In the genomic region with DNA sequence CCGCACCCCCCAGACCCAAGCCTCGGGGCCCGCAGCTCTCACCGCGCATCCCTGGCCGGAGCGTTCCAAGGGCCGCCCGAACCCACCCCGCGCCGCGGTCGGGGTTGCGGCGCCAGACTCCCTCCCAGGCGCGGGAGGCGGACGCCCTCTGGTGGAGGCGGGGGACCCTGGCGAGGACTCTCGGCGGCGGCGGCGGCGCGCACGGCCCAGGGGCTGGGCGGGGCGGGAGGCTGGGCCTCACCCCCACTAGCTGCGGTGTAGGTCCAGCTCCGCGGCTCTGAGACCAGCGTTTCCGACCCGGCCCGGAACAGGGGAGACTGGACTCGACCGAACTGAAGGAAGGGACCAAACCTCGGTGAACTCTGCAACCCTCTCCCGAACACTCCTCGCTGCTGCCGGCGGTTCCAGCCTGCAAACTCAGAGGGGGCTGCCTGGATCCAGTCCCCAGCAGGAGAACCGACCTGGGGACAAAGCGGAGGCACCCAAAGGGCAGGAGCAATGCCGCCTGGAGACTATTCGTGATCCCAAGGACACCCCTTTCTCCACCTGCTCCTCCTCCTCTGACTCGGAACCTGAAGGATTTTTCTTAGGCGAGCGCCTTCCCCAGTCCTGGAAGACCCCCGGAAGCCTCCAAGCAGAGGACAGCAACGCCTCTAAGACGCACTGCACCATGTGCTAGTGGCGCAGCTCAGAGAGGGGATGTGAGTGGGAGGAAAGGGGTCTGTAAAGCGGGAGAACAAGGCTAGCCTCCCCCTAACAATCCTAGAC, we compare ENCODE assay signal across 1 cellular context.
TF ChIP-seq lines count a peak whose summit lies in the region.

No MANE protein-coding gene starts in this region.

TF ChIP-seq in HepG2, 621 proteins besides CTCF, POLR2A, EP300 and RAD21 (continued from another document and continues in another):
- TF ChIP-seq AHR (CRISPR knock-in tag; IDR thresholded peaks at IDR 0.05) = no peak
- TF ChIP-seq ZNF605 (CRISPR knock-in tag; IDR thresholded peaks at IDR 0.05) = no peak
- TF ChIP-seq HNF1B (CRISPR knock-in tag; IDR thresholded peaks at IDR 0.05) = no peak
- peak; percentile 81; the same call in 2 of the 3 replicates for TF ChIP-seq MXI1 (IDR thresholded peaks at IDR 0.05; ENCODE audit: borderline replicate concordance, low read depth, low read length)
- TF ChIP-seq FOXO1 (CRISPR knock-in tag; IDR thresholded peaks at IDR 0.05) = peak; percentile 45
- TF ChIP-seq, protein P1, sequence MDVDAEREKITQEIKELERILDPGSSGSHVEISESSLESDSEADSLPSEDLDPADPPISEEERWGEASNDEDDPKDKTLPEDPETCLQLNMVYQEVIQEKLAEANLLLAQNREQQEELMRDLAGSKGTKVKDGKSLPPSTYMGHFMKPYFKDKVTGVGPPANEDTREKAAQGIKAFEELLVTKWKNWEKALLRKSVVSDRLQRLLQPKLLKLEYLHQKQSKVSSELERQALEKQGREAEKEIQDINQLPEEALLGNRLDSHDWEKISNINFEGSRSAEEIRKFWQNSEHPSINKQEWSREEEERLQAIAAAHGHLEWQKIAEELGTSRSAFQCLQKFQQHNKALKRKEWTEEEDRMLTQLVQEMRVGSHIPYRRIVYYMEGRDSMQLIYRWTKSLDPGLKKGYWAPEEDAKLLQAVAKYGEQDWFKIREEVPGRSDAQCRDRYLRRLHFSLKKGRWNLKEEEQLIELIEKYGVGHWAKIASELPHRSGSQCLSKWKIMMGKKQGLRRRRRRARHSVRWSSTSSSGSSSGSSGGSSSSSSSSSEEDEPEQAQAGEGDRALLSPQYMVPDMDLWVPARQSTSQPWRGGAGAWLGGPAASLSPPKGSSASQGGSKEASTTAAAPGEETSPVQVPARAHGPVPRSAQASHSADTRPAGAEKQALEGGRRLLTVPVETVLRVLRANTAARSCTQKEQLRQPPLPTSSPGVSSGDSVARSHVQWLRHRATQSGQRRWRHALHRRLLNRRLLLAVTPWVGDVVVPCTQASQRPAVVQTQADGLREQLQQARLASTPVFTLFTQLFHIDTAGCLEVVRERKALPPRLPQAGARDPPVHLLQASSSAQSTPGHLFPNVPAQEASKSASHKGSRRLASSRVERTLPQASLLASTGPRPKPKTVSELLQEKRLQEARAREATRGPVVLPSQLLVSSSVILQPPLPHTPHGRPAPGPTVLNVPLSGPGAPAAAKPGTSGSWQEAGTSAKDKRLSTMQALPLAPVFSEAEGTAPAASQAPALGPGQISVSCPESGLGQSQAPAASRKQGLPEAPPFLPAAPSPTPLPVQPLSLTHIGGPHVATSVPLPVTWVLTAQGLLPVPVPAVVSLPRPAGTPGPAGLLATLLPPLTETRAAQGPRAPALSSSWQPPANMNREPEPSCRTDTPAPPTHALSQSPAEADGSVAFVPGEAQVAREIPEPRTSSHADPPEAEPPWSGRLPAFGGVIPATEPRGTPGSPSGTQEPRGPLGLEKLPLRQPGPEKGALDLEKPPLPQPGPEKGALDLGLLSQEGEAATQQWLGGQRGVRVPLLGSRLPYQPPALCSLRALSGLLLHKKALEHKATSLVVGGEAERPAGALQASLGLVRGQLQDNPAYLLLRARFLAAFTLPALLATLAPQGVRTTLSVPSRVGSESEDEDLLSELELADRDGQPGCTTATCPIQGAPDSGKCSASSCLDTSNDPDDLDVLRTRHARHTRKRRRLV (CRISPR knock-in tag; IDR thresholded peaks at IDR 0.05) = no peak
- TF ChIP-seq ZNF432 (CRISPR knock-in tag; IDR thresholded peaks at IDR 0.05; ENCODE audit: borderline replicate concordance) = no peak
- TF ChIP-seq ZNF33A (CRISPR knock-in tag; IDR thresholded peaks at IDR 0.05; ENCODE audit: borderline replicate concordance) = no peak
- no peak for TF ChIP-seq ZBTB21 (CRISPR knock-in tag; IDR thresholded peaks at IDR 0.05)
- TF ChIP-seq ZBTB26 (CRISPR knock-in tag; IDR thresholded peaks at IDR 0.05; ENCODE audit: borderline replicate concordance) = no peak
- TF ChIP-seq, protein P2, sequence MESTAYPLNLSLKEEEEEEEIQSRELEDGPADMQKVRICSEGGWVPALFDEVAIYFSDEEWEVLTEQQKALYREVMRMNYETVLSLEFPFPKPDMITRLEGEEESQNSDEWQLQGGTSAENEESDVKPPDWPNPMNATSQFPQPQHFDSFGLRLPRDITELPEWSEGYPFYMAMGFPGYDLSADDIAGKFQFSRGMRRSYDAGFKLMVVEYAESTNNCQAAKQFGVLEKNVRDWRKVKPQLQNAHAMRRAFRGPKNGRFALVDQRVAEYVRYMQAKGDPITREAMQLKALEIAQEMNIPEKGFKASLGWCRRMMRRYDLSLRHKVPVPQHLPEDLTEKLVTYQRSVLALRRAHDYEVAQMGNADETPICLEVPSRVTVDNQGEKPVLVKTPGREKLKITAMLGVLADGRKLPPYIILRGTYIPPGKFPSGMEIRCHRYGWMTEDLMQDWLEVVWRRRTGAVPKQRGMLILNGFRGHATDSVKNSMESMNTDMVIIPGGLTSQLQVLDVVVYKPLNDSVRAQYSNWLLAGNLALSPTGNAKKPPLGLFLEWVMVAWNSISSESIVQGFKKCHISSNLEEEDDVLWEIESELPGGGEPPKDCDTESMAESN (CRISPR knock-in tag; conservative IDR thresholded peaks at IDR 0.05) = peak; percentile 73; the same call in 1 of the 2 replicates
- TF ChIP-seq ZKSCAN8 (CRISPR knock-in tag; IDR thresholded peaks at IDR 0.05; ENCODE audit: borderline replicate concordance) = peak; percentile 45; the same call in 1 of the 2 replicates
- TF ChIP-seq, protein P3, sequence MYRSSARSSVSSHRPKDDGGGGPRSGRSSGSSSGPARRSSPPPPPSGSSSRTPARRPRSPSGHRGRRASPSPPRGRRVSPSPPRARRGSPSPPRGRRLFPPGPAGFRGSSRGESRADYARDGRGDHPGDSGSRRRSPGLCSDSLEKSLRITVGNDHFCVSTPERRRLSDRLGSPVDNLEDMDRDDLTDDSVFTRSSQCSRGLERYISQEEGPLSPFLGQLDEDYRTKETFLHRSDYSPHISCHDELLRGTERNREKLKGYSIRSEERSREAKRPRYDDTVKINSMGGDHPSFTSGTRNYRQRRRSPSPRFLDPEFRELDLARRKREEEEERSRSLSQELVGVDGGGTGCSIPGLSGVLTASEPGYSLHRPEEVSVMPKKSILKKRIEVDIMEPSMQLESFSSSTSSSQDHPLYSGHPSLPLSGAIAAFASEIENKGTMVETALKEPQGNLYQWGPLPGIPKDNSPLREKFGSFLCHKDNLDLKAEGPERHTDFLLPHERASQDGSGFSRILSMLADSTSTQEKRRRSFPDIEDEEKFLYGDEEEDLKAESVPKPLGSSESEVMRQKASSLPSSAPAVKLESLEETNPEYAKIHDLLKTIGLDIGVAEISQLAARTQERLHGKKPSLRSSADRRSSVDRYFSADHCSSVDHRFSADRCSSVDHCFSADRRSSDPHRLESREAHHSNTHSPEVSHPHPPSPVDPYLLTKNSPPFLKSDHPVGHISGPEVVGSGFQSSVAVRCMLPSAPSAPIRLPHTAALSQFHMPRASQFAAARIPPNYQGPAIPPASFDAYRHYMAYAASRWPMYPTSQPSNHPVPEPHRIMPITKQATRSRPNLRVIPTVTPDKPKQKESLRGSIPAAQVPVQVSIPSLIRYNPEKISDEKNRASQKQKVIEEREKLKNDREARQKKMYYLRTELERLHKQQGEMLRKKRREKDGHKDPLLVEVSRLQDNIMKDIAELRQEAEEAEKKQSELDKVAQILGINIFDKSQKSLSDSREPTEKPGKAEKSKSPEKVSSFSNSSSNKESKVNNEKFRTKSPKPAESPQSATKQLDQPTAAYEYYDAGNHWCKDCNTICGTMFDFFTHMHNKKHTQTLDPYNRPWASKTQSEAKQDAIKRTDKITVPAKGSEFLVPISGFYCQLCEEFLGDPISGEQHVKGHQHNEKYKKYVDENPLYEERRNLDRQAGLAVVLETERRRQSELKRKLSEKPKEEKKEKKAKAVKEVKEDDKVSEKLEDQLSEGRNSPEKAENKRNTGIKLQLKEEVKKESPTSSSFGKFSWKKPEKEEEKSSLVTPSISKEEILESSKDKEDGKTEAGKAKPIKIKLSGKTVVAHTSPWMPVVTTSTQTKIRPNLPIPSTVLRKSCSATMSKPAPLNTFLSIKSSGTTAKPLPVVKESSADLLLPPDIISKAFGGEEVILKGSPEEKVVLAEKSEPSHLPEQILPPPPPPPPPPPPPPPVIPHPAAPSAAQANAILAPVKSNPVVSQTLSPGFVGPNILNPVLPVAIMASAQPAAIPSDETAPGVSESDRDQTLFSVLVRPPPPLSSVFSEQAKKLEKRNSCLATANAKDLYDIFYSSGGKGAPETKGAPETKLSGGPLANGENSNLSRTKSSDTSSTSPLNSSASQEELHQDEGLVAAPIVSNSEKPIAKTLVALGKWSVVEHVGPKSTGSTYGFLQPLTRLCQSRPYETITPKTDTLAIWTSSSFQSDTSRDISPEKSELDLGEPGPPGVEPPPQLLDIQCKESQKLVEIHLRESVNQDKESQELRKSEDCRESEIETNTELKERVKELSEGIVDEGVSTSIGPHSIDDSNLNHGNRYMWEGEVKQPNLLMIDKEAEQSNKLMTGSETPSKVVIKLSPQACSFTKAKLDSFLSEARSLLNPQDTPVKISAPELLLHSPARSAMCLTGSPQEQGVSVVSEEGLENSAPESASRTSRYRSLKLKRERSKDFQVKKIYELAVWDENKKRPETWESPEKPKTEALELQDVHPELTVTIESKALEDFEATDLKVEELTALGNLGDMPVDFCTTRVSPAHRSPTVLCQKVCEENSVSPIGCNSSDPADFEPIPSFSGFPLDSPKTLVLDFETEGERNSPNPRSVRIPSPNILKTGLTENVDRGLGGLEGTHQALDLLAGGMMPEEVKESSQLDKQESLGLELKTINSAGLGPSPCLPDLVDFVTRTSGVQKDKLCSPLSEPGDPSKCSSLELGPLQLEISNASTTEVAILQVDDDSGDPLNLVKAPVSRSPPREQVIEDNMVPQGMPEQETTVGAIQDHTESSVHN (CRISPR knock-in tag; IDR thresholded peaks at IDR 0.05) = no peak; the same call in 1 of the 2 replicates
- TF ChIP-seq PPARG (CRISPR knock-in tag; conservative IDR thresholded peaks at IDR 0.05) = no peak
- peak; percentile 61; the same call in 1 of the 2 replicates for TF ChIP-seq GTF3A (CRISPR knock-in tag; conservative IDR thresholded peaks at IDR 0.05)
- TF ChIP-seq ZNF337 (CRISPR knock-in tag; IDR thresholded peaks at IDR 0.05; ENCODE audit: borderline replicate concordance, low read depth) = peak; percentile 57; the same call in 1 of the 2 replicates
- TF ChIP-seq ZNF101 (CRISPR knock-in tag; IDR thresholded peaks at IDR 0.05; ENCODE audit: borderline replicate concordance, low read depth) = peak; percentile 46; the same call in 1 of the 2 replicates
- TF ChIP-seq, protein P4, sequence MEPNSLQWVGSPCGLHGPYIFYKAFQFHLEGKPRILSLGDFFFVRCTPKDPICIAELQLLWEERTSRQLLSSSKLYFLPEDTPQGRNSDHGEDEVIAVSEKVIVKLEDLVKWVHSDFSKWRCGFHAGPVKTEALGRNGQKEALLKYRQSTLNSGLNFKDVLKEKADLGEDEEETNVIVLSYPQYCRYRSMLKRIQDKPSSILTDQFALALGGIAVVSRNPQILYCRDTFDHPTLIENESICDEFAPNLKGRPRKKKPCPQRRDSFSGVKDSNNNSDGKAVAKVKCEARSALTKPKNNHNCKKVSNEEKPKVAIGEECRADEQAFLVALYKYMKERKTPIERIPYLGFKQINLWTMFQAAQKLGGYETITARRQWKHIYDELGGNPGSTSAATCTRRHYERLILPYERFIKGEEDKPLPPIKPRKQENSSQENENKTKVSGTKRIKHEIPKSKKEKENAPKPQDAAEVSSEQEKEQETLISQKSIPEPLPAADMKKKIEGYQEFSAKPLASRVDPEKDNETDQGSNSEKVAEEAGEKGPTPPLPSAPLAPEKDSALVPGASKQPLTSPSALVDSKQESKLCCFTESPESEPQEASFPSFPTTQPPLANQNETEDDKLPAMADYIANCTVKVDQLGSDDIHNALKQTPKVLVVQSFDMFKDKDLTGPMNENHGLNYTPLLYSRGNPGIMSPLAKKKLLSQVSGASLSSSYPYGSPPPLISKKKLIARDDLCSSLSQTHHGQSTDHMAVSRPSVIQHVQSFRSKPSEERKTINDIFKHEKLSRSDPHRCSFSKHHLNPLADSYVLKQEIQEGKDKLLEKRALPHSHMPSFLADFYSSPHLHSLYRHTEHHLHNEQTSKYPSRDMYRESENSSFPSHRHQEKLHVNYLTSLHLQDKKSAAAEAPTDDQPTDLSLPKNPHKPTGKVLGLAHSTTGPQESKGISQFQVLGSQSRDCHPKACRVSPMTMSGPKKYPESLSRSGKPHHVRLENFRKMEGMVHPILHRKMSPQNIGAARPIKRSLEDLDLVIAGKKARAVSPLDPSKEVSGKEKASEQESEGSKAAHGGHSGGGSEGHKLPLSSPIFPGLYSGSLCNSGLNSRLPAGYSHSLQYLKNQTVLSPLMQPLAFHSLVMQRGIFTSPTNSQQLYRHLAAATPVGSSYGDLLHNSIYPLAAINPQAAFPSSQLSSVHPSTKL (CRISPR knock-in tag; IDR thresholded peaks at IDR 0.05) = peak; percentile 31; the same call in 1 of the 2 replicates
- TF ChIP-seq MTA1 (CRISPR knock-in tag; IDR thresholded peaks at IDR 0.05; ENCODE audit: borderline replicate concordance) = 0 out of 2 replicates have a peak, but pooled peaks have one; percentile 29
- TF ChIP-seq SRY (CRISPR knock-in tag; IDR thresholded peaks at IDR 0.05) = peak; percentile 7; the same call in 1 of the 2 replicates
- TF ChIP-seq THRA (CRISPR knock-in tag; IDR thresholded peaks at IDR 0.05; ENCODE audit: borderline replicate concordance) = no peak
